ENCODE assay signal across 1 cellular context in the genomic region with DNA sequence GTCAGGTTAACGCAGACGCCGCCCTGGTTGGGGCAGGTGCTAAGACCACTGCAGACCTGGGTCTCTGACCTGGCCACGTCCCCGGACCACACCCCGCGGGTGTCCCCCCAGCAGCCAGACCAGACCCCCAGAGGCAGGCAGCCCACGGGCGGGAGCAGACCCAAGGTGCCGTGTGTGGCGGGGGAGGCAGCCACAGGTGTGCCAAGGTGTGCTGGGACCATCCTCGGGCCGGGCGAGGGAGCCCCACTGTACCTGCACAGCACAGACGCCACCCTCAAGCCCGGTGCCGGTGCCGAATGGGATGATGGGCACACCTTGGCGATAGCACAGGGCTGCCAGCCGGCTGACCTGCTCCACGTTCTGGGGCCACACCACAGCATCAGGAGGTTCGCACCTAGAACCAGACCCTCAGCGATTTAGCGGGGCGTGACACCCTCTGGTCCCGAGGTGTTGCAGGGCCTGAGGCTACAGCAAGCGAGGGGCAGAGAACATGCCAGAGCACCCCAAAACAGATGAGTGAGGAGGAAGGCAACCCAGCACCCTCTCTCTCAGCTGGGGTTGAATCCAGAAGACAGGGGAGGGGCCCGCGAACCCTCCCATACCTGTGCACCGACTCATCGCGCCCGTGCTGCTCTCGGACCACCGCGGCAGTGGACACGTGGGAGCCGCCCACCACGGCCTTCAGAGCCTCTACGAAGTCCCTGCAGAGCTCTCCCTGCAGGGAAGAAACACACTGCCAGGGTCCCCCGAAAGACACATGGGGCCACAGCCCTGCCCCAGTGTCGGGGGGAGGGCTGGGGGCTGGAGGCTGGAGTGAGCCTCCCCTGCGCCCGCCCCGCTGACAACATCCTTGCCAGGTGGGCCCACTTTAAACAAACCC.
TF ChIP-seq lines count a peak whose summit lies in the region.

No MANE protein-coding gene starts in this region.

TF ChIP-seq in SK-N-SH, 30 proteins besides CTCF, POLR2A, EP300 and RAD21 (continued from another document):
- TF ChIP-seq REST (IDR thresholded peaks at IDR 0.05; ENCODE audit: low read depth, low read length) (no peak), FOXM1 (IDR thresholded peaks at IDR 0.05; ENCODE audit: low read depth) (no peak), TAF1 (IDR thresholded peaks at IDR 0.05; ENCODE audit: borderline replicate concordance, low read depth, low read length) (no peak), MXI1 (IDR thresholded peaks at IDR 0.05; ENCODE audit: low read depth, low read length) (no peak), TEAD4 (IDR thresholded peaks at IDR 0.05; ENCODE audit: borderline replicate concordance, insufficient read depth) (no peak), USF2 (IDR thresholded peaks at IDR 0.05; ENCODE audit: borderline replicate concordance, low read depth, low read length) (no peak)
